ENCODE assay signal across 8 cellular contexts in the genomic region with DNA sequence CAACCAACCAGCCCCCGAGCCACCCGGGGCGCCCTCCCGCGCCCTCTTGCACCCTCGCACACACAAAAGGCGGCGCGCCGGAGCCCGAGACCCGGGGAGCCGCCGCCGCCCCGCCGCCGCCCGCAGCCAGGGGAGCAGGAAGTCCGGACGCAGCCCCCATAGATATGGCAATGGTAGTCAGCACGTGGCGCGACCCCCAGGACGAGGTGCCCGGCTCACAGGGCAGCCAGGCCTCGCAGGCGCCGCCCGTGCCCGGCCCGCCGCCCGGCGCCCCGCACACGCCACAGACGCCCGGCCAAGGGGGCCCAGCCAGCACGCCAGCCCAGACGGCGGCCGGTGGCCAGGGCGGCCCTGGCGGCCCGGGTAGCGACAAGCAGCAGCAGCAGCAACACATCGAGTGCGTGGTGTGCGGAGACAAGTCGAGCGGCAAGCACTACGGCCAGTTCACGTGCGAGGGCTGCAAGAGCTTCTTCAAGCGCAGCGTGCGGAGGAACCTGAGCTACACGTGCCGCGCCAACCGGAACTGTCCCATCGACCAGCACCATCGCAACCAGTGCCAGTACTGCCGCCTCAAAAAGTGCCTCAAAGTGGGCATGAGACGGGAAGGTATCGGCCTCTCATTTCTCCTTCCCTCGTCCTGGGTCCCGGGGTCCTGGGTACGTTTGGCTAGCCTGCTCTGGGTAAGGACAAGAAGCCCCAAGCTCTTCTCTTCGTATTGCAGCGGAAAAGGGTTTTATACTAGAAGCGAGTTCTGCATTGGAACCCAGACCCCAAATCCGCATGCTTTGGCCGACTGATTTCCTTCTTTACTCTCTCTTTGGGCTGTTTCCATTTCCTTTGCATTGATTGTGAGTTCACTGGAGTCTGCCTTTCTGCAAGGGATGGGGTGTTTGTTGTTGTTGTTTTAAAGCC. TPM values are rescaled to one million over a fixed set of nuclear protein-coding genes. Genes with fewer than 3 reads are reported as not detected.
DNase-seq lines count a peak whose midpoint lies in the region; ATAC-seq and TF ChIP-seq lines count a peak whose summit lies in the region.

No MANE protein-coding gene starts in this region.

- ATAC-seq in HG03095 (IDR thresholded peaks at IDR 0.05; ENCODE audit: unreplicated experiment), result no peak
- no peak for ATAC-seq in HG03159 (IDR thresholded peaks at IDR 0.05; ENCODE audit: unreplicated experiment)

- TF ChIP-seq EP300 in stomach (IDR thresholded peaks at IDR 0.05), result no peak

- peak in 1 of 4 donors; percentile 15 for TF ChIP-seq POLR2A in stomach (IDR thresholded peaks at IDR 0.05)

- DNase-seq in BJ (ENCODE audit: low read depth) (no peak), immature natural killer cell (no peak), stomach (no peak), iPS-NIHi7 (ENCODE audit: extremely low spot score) (no peak)

- CTCF ChIA-PET in BJ (lab: Yijun Ruan, JAX), result interaction anchor here (1.4 kb wide), 1 partner anchor 902 kb away, joined by 3 read pairs; no protein-coding TSS in a partner anchor

- peak overlapping the region; percentile 49; the same call in 1 of the 2 replicates for H3K9ac ChIP-seq in HUES64 (ENCODE audit: low read depth, low read length)

- H3K27ac ChIP-seq in HUES64 (ENCODE audit: low read depth, low read length), result no peak overlapping the region
- peak overlapping the region; percentile 83 for H3K27ac ChIP-seq in adipose tissue (ENCODE audit: low read depth, low read length)
- H3K27ac ChIP-seq in stomach, result peak overlapping the region; percentile 83 to 97 (median 97)

- H3K27me3 ChIP-seq in BJ (ENCODE audit: control insufficient read depth, insufficient read depth, low read length) (no peaks in the 10 kb centered on the region), HUES64 (ENCODE audit: insufficient read depth, low read length) (peaks cover 95% of the 10 kb centered on the region), stomach (peaks cover 0 to 47% (median 0%) of the 10 kb centered on the region in 3 donors)

- H3K4me1 ChIP-seq in HUES64 (ENCODE audit: insufficient read depth, low read length), result peaks cover 56% of the 10 kb centered on the region
- peaks cover 3 to 23% (median 14%) of the 10 kb centered on the region in 4 donors for H3K4me1 ChIP-seq in stomach

- 1% methylated on average over 75 of the region's 75 CpGs for WGBS in HUES64
- WGBS in adipose tissue, 3 donors, result 2 to 4% (median 4%) methylated on average over 59 to 75 of the region's 75 CpGs
- 2 to 4% (median 3%) methylated on average over 14 to 75 of the region's 75 CpGs for WGBS in stomach, 5 donors

- intact Hi-C loops in stomach (cut with DNase I; ENCODE audit: low total_unique reads), result no loop called here

- H3K36me3 Mint-ChIP-seq in immature natural killer cell, result peaks cover 0 to 13% (median 0%) of the 10 kb centered on the region in 3 donors

- H3K4me1 Mint-ChIP-seq in immature natural killer cell, result peaks cover 29 to 38% of the 10 kb centered on the region in 2 donors

- H3K9me3 ChIP-seq in HUES64 (ENCODE audit: insufficient read depth, low read depth, low read length) (no peaks in the 10 kb centered on the region), stomach (no peaks in the 10 kb centered on the region)

- H3K36me3 ChIP-seq in BJ (ENCODE audit: control insufficient read depth, insufficient read depth, low read length) (peaks cover 20% of the 10 kb centered on the region), HUES64 (ENCODE audit: insufficient read depth, low read length) (no peaks in the 10 kb centered on the region; the same call in 1 of the 2 replicates), stomach (peaks cover 26 to 60% (median 30%) of the 10 kb centered on the region in 4 donors)

- peak overlapping the region in 2 of 6 donors; percentile 51 to 53 for H3K27ac Mint-ChIP-seq in immature natural killer cell

- H3K9me3 Mint-ChIP-seq in immature natural killer cell, result peaks cover 8 to 44% (median 16%) of the 10 kb centered on the region in 6 donors

- TF ChIP-seq CTCF in BJ (IDR thresholded peaks at IDR 0.05; ENCODE audit: insufficient read depth, low read depth, low read length) (no peak), stomach (IDR thresholded peaks at IDR 0.05) (no peak)

- peak overlapping the region; percentile 76 to 87 (median 81) for H3K4me3 Mint-ChIP-seq in immature natural killer cell

- peaks cover 59 to 71% (median 70%) of the 10 kb centered on the region in 3 donors for H3K27me3 Mint-ChIP-seq in immature natural killer cell (ENCODE audit: low read depth in 3 of 3)

- H3K4me3 ChIP-seq in BJ (ENCODE audit: low read depth, low read length) (peak overlapping the region; percentile 66), HUES64 (ENCODE audit: low read length) (peak overlapping the region; percentile 51), stomach (peak overlapping the region; percentile 80 to 89 (median 88))

- POLR2A ChIA-PET in BJ (lab: Charles Lee), result interaction anchor here (1.0 kb wide), 1 partner anchor 285 kb away, joined by 11 read pairs; no protein-coding TSS in a partner anchor

RNA-seq across cellular contexts. Expression of gene NR2F2, which starts 1.7 kb away (rescaled TPM):
- polyA plus RNA-seq in BJ (2011; rRNA removed) (47.0 and 50.0 TPM in 2 replicates), adipose tissue (10 to 100 TPM in 2 of 3 donors, 1 to 10 TPM in 1; 9.7 to 33.5 (median 31.4) TPM), immature natural killer cell (not detected), stomach (10 to 100 TPM; 30.9 to 47.4 (median 39.7) TPM)
- 54.5 and 63.5 TPM in 2 replicates for polyA minus RNA-seq in BJ (2011; rRNA and poly(A)+ RNA removed)
- polyA plus RNA-seq in HUES64 (2013, experiment 1 of 2), result 5.0 TPM
- polyA plus RNA-seq in HUES64 (2013, experiment 2 of 2), result 8.1 TPM
- total RNA-seq in stomach, result 10 to 100 TPM; 36.8 to 96.2 (median 63.0) TPM

Comparison
In these comparisons a context has a peak if more than half of its experiments do, and no peak if none do; other contexts are left out.
1. RNA of gene NR2F2, which starts 1.7 kb away (polyA plus RNA-seq): 47.0 to 50.0 TPM in BJ, 30.9 to 47.4 TPM in stomach and 9.7 to 33.5 TPM in adipose tissue; not detected in immature natural killer cell; every median in the first group is over 10 times any median in the second.
2. Peak in every context shown above with its lines, with median percentiles within 50 percentile points of each other: H3K4me3 ChIP-seq.